ENCODE assay signal across 29 cellular contexts in genomic region chr1:84353665-84354064, GRCh38. TPM values are rescaled to one million over a fixed set of nuclear protein-coding genes. Genes with fewer than 3 reads are reported as not detected.
DNase-seq lines count a peak whose midpoint lies in the region; ATAC-seq and TF ChIP-seq lines count a peak whose summit lies in the region.
"Had no signal": no experiment of that assay in that cellular context is flagged by ENCODE, and none has a peak within 500 bp of the region (broad histone marks: within the 10 kb centered on the region; RNA-seq: fewer than 3 reads in every experiment).

No MANE protein-coding gene starts in this region.

- no peak overlapping the region for H3K23ac ChIP-seq in IMR-90 (ENCODE audit: low read depth, low read length)

- H3K4me1 ChIP-seq in IMR-90 (ENCODE audit: control insufficient read depth, insufficient read depth, low read length) (peaks cover 4% of the 10 kb centered on the region), neural progenitor cell (peaks cover 7% of the 10 kb centered on the region)
- H3K4me1 ChIP-seq: SJSA1, upper lobe of left lung had no signal

- H2BK5ac ChIP-seq in IMR-90 (ENCODE audit: low read depth, low read length, poor library complexity, severe bottlenecking): no peak overlapping the region

- no peaks in the 10 kb centered on the region for H3K36me3 ChIP-seq in IMR-90 (ENCODE audit: control insufficient read depth, insufficient read depth, low read length)
- H3K36me3 ChIP-seq in neural progenitor cell: no peaks in the 10 kb centered on the region
- H3K36me3 ChIP-seq: SJSA1, stomach, upper lobe of left lung, WERI-Rb-1 had no signal

- H3K27ac ChIP-seq in IMR-90 (ENCODE audit: insufficient read depth, low read length) (no peak overlapping the region), neural progenitor cell (no peak overlapping the region)
- H3K27ac ChIP-seq: PC-9, SJSA1, skin epidermis, stomach, upper lobe of left lung, WERI-Rb-1 had no signal

- no peaks in the 10 kb centered on the region for H3K27me3 Mint-ChIP-seq in neural progenitor cell (ENCODE audit: insufficient read depth, low read depth)

- H3K79me1 ChIP-seq in IMR-90 (ENCODE audit: low read depth in 1 of 2, low read length in 2 of 2): no peaks in the 10 kb centered on the region

- H3K27me3 ChIP-seq in IMR-90 (ENCODE audit: control insufficient read depth, insufficient read depth, low read length) (no peaks in the 10 kb centered on the region), neural progenitor cell (no peaks in the 10 kb centered on the region)
- H3K27me3 ChIP-seq: SJSA1, stomach, upper lobe of left lung had no signal

- no peak for TF ChIP-seq POLR2A in IMR-90 (IDR thresholded peaks at IDR 0.05; ENCODE audit: low read depth, low read length)

- H3K27ac Mint-ChIP-seq in neural progenitor cell: no peak overlapping the region
- H3K27ac Mint-ChIP-seq: CD4-positive, alpha-beta memory T cell had no signal

- peak overlapping the region; percentile 6; the same call in 1 of the 2 replicates for H2BK120ac ChIP-seq in IMR-90 (ENCODE audit: low read depth, low read length)

- CTCF ChIA-PET in IMR-90 (lab: Yijun Ruan, JAX): no interaction called here

- in situ Hi-C loops in IMR-90 (cut with MboI; ENCODE audit: low sequenced_read_pairs) (no loop called here), astrocyte of the spinal cord (cut with HindIII; ENCODE audit: low sequenced_read_pairs) (no loop called here)

- H4K91ac ChIP-seq in IMR-90 (ENCODE audit: insufficient read depth, low read depth, low read length): no peak overlapping the region

- H3K9me3 Mint-ChIP-seq in neural progenitor cell: no peaks in the 10 kb centered on the region

- H4K5ac ChIP-seq in IMR-90 (ENCODE audit: low read depth, low read length): no peak overlapping the region

- H3K14ac ChIP-seq in IMR-90 (replicated peaks; ENCODE audit: low read depth, low read length): no peak overlapping the region

- no peak overlapping the region for H2BK20ac ChIP-seq in IMR-90 (ENCODE audit: low read depth, low read length)

- POLR2A ChIA-PET in IMR-90 (lab: Charles Lee; ENCODE audit: unreplicated experiment): no interaction called here

- dilution Hi-C loops in IMR-90 (cut with HindIII; ENCODE audit: low sequenced_read_pairs, unreplicated experiment): no loop called here

- no peak overlapping the region for H3K56ac ChIP-seq in IMR-90 (ENCODE audit: extremely low read depth, insufficient read depth, low read length)

- H3K4me3 ChIP-seq in IMR-90 (ENCODE audit: insufficient read depth, low read depth, low read length) (no peak overlapping the region), astrocyte of the spinal cord (ENCODE audit: low read depth, low read length) (no peak overlapping the region), neural progenitor cell (no peak overlapping the region)
- H3K4me3 ChIP-seq: PC-9, SJSA1, skin epidermis, stomach, upper lobe of left lung had no signal

- no peak overlapping the region for H2AK5ac ChIP-seq in IMR-90 (ENCODE audit: low read depth, low read length)

- TF ChIP-seq RAD21 in IMR-90 (IDR thresholded peaks at IDR 0.05; ENCODE audit: low read length): no peak

- no peak overlapping the region for H3K4me2 ChIP-seq in IMR-90 (ENCODE audit: low read depth, low read length)
- H3K4me2 ChIP-seq in neural progenitor cell: no peak overlapping the region
- H3K4me2 ChIP-seq: PC-9 had no signal

- no CpG with 5 or more reads among the region's 4 CpGs for WGBS in IMR-90 (ENCODE audit: extremely low coverage in 2 of 2, insufficient read length in 1 of 2), 2 experiments

- no peaks in the 10 kb centered on the region for H4K20me1 ChIP-seq in IMR-90 (ENCODE audit: insufficient read depth, low read length)
- H4K20me1 ChIP-seq in neural progenitor cell (ENCODE audit: low read depth): no peaks in the 10 kb centered on the region

- H3F3A ChIP-seq in neural progenitor cell (ENCODE audit: low read depth): no peaks in the 10 kb centered on the region

- H3K9me3 ChIP-seq in IMR-90 (ENCODE audit: control insufficient read depth, insufficient read depth, low read length) (peaks cover 2% of the 10 kb centered on the region; the same call in 1 of the 2 replicates), neural progenitor cell (ENCODE audit: low read depth) (no peaks in the 10 kb centered on the region)
- H3K9me3 ChIP-seq: SJSA1, stomach, upper lobe of left lung had no signal

- no peak overlapping the region for H3K18ac ChIP-seq in IMR-90 (ENCODE audit: low read depth, low read length)

- H3K9me1 ChIP-seq in IMR-90 (ENCODE audit: insufficient read depth, low read length): no peaks in the 10 kb centered on the region

- H2AK9ac ChIP-seq in IMR-90 (replicated peaks; ENCODE audit: low read depth, low read length, poor library complexity): no peak overlapping the region

- no peaks in the 10 kb centered on the region for H3K79me2 ChIP-seq in neural progenitor cell (ENCODE audit: low read depth)

- H3K36me3 Mint-ChIP-seq in neural progenitor cell: no peaks in the 10 kb centered on the region
- H3K36me3 Mint-ChIP-seq: CD4-positive, alpha-beta memory T cell had no signal

- DNase-seq in AG08395 (ENCODE audit: low spot score): peak; percentile 36
- peak; percentile 69 for DNase-seq in IMR-90
- peak; percentile 74 for DNase-seq in astrocyte of the spinal cord (ENCODE audit: low read depth, low spot score)
- peak; percentile 53 for DNase-seq in myocyte (ENCODE audit: low read depth)
- no peak for DNase-seq in NCI-H774 (lab: John Stamatoyannopoulos, UW)
- no peak for DNase-seq in RPMI8226
- no peak for DNase-seq in NCI-H1436 treated with DMSO at 0.1 percent for 48 hours (lab: John Stamatoyannopoulos, UW)
- DNase-seq in neural progenitor cell (ENCODE audit: low spot score): no peak
- DNase-seq: activated CD4-positive, alpha-beta T cell treated with anti-CD3 and anti-CD28 coated beads, Interleukin-2, amount 50 U/mL, for 4 hours; activated naive CD4-positive, alpha-beta T cell; activated T-cell treated with anti-CD3 and anti-CD28 coated beads for 4 hours; amygdala; CD4-positive, alpha-beta memory T cell; DMS53; KG1; kidney; naive thymus-derived CD8-positive, alpha-beta T cell; NCI-H1092; PC-9; stimulated activated CD4-positive, alpha-beta T cell treated with anti-CD3 and anti-CD28 coated beads, Interleukin-4, amount 100 ng/mL, for 24 hours; stomach; upper lobe of left lung; WERI-Rb-1 had no signal

- no peak overlapping the region for H2BK15ac ChIP-seq in IMR-90 (ENCODE audit: low read depth, low read length)

- H4K8ac ChIP-seq in IMR-90 (ENCODE audit: low read depth in 2 of 2, low read length in 2 of 2): no peak overlapping the region

- no peak overlapping the region for H3K4me3 Mint-ChIP-seq in neural progenitor cell
- H3K4me3 Mint-ChIP-seq: CD4-positive, alpha-beta memory T cell; naive thymus-derived CD8-positive, alpha-beta T cell had no signal

- H2AFZ ChIP-seq in IMR-90 (replicated peaks; ENCODE audit: low read length, poor library complexity): no peak overlapping the region
- H2AFZ ChIP-seq in neural progenitor cell (replicated peaks): no peak overlapping the region
- H2AFZ ChIP-seq: PC-9 had no signal

- peak; percentile 65 for ATAC-seq in IMR-90 (ENCODE audit: low read depth)
- ATAC-seq: naive thymus-derived CD8-positive, alpha-beta T cell had no signal

- no peak overlapping the region for H3K4ac ChIP-seq in IMR-90 (ENCODE audit: low read depth, low read length)

- BruUV-seq in IMR-90 (replicated peaks; lab: Mats Ljungman, UMichigan): no TSS peak

- intact Hi-C loops in IMR-90 (cut with micrococcal nuclease): no loop called here

- H3K4me1 Mint-ChIP-seq in neural progenitor cell: peaks cover 10% of the 10 kb centered on the region
- H3K4me1 Mint-ChIP-seq: CD4-positive, alpha-beta memory T cell had no signal

- H3K9ac ChIP-seq in IMR-90 (ENCODE audit: low read depth, low read length) (no peak overlapping the region), neural progenitor cell (no peak overlapping the region)

- no peak for TF ChIP-seq CTCF in IMR-90 (conservative IDR thresholded peaks at IDR 0.05; ENCODE audit: low read depth, low read length)
- TF ChIP-seq CTCF in astrocyte of the spinal cord (IDR thresholded peaks at IDR 0.05; ENCODE audit: low read depth, low read length): no peak
- no peak for TF ChIP-seq CTCF in neural progenitor cell (IDR thresholded peaks at IDR 0.05)

TF ChIP-seq in IMR-90, 13 proteins besides CTCF, POLR2A, EP300 and RAD21 (continues in another document):
- TF ChIP-seq MAZ (IDR thresholded peaks at IDR 0.05; ENCODE audit: borderline replicate concordance, low read depth, low read length): no peak
- no peak for TF ChIP-seq MXI1 (IDR thresholded peaks at IDR 0.05; ENCODE audit: borderline replicate concordance, low read depth, low read length)
- no peak for TF ChIP-seq USF2 (IDR thresholded peaks at IDR 0.05; ENCODE audit: low read depth, low read length)
- no peak for TF ChIP-seq SMC3 (IDR thresholded peaks at IDR 0.05; ENCODE audit: low read depth, low read length)
- TF ChIP-seq FOS (IDR thresholded peaks at IDR 0.05; ENCODE audit: low read depth, low read length): no peak
- no peak for TF ChIP-seq BHLHE40 (IDR thresholded peaks at IDR 0.05; ENCODE audit: low read depth, low read length)

RNA-seq across cellular contexts. Expression of gene DNASE2B, which starts 44.6 kb away (rescaled TPM):
- not detected in 2 replicates for total RNA-seq in IMR-90 (2012; rRNA removed)
- not detected in 2 replicates for polyA plus RNA-seq in IMR-90 (2012; rRNA removed)
- polyA plus RNA-seq in IMR-90 (2012; cell fraction: cytosol; rRNA removed): not detected in 2 replicates
- polyA plus RNA-seq in IMR-90 (2012; cell fraction: nucleus; rRNA removed; ENCODE audit: low replicate concordance): not detected in 2 replicates
- not detected in 2 replicates for total RNA-seq in myocyte
- not detected for polyA plus RNA-seq in myocyte (2012)
- total RNA-seq in neural progenitor cell (ENCODE audit: low replicate concordance): not detected in 2 replicates
- total RNA-seq: CD4-positive, alpha-beta memory T cell; frontal cortex; kidney; lung microvascular endothelial cell; naive thymus-derived CD8-positive, alpha-beta T cell; PC-9; posterior vena cava; SJSA1; stomach; T-helper 2 cell treated with Interferon-gamma antibody and Interleukin-4, amounts not matched to agents 100 ng/mL and 5 ng/mL, for 36 hours had no signal
- polyA plus RNA-seq: CD4-positive, alpha-beta memory T cell; naive thymus-derived CD8-positive, alpha-beta T cell had no signal

RNA-seq across cellular contexts. Expression of gene SAMD13, which starts 52.2 kb away (rescaled TPM):
- total RNA-seq in IMR-90 (2012; rRNA removed): 0.36 and 0.56 TPM in 2 replicates
- polyA plus RNA-seq in IMR-90 (2012; rRNA removed): 0.27 and 0.34 TPM in 2 replicates
- polyA plus RNA-seq in IMR-90 (2012; cell fraction: cytosol; rRNA removed): 0.17 TPM in 1 of 2 replicates, not detected in the other
- polyA plus RNA-seq in IMR-90 (2012; cell fraction: nucleus; rRNA removed; ENCODE audit: low replicate concordance): 0.16 TPM in 1 of 2 replicates, not detected in the other
- 0.70 and 0.99 TPM in 2 replicates for total RNA-seq in myocyte
- polyA plus RNA-seq in myocyte (2012): 0.34 TPM
- total RNA-seq in neural progenitor cell (ENCODE audit: low replicate concordance): 4.6 and 5.6 TPM in 2 replicates
- total RNA-seq: CD4-positive, alpha-beta memory T cell; T-helper 2 cell treated with Interferon-gamma antibody and Interleukin-4, amounts not matched to agents 100 ng/mL and 5 ng/mL, for 36 hours had no signal

Comparison
In these comparisons a context has a peak if more than half of its experiments do, and no peak if none do; other contexts are left out.
1. DNase-seq: peak in AG08395 (single experiment), IMR-90 (single experiment), astrocyte of the spinal cord (single experiment) and myocyte (single experiment); none in NCI-H774 (single experiment), RPMI8226 (single experiment), NCI-H1436 treated with DMSO at 0.1 percent for 48 hours (single experiment) and neural progenitor cell (single experiment).